ENCODE assay signal across 19 cellular contexts in the genomic region with DNA sequence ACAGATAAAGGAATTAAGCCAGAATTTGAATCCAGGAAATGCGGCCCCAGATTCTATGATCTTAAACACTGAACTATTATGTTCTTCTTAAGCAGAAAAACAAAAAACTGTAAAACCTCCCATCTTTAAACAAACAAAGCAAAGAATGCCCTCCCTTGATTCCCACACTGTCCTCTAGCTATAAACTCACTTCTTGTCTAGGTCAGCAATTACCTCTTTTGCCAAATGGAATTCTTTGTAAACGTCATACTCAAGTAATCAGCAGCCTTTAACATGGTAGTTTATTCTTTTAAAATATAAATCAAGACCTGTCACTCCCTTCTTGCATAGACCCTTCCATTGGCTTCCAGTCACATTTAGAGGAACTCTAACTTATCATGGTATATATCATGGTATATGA.
"Had no signal": no experiment of that assay in that cellular context is flagged by ENCODE, and none has a peak within 500 bp of the region (broad histone marks: within the 10 kb centered on the region; RNA-seq: fewer than 3 reads in every experiment).

No MANE protein-coding gene starts in this region.

- H3K9me3 ChIP-seq: esophagus muscularis mucosa, gastrocnemius medialis, lower lobe of right lung had no signal

- ATAC-seq: gastrocnemius medialis, heart right ventricle, left cardiac atrium, left lung, left ventricle myocardium superior, lower lobe of right lung, mucosa of descending colon had no signal

- H3K27ac ChIP-seq: coronary artery, dorsolateral prefrontal cortex, esophagus muscularis mucosa, gastrocnemius medialis, heart right ventricle, left lung, lower lobe of right lung had no signal

- H3K4me1 ChIP-seq: esophagus muscularis mucosa, gastrocnemius medialis, heart right ventricle, left lung, lower lobe of right lung had no signal

- DNase-seq: dermis blood vessel endothelial cell; dorsolateral prefrontal cortex; effector CD4-positive, alpha-beta T cell; effector memory CD4-positive, alpha-beta T cell; foreskin fibroblast; foreskin melanocyte; gastrocnemius medialis; glutamatergic neuron; head of caudate nucleus; heart right ventricle; hippocampal formation; left cardiac atrium; left lung; left ventricle myocardium superior; lower lobe of right lung; mesenchymal stem cell; mucosa of descending colon had no signal

- H3K4me3 ChIP-seq: coronary artery, dorsolateral prefrontal cortex, esophagus muscularis mucosa, gastrocnemius medialis, heart right ventricle, left lung, lower lobe of right lung, mucosa of descending colon had no signal

- H3K36me3 ChIP-seq: esophagus muscularis mucosa, gastrocnemius medialis, heart right ventricle, left lung, lower lobe of right lung had no signal

- H3K27me3 ChIP-seq: dorsolateral prefrontal cortex, esophagus muscularis mucosa, gastrocnemius medialis, heart right ventricle, left lung had no signal
